Comparison of ENCODE assay signal across 9 cellular contexts in the genomic region with DNA sequence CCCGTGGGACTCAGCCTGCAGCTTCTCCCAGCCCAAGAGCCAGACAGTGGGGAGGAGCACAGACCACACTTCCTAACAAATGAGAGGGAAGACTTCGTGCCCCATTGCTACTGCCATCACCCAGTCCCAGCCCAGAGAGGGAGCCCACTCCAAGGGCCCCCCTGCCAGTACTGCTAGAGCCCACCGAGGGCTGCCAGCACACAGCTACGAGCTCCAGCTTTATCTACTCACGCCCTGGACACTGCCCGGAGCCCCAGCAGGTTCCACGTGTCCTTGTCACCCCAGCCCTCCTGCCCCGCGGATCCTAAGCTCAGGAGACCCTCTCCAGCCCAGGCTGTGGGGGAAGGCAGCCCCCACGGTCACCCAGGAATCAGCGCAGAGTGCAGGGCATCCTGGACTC. TPM values are rescaled to one million over a fixed set of nuclear protein-coding genes. Genes with fewer than 3 reads are reported as not detected.
A peak's percentile ranks its signal among the peaks of the same experiment; 100 is the strongest.
DNase-seq lines count a peak whose midpoint lies in the region; ATAC-seq and TF ChIP-seq lines count a peak whose summit lies in the region.
"Had no signal": no experiment of that assay in that cellular context is flagged by ENCODE, and none has a peak within 500 bp of the region (broad histone marks: within the 10 kb centered on the region; RNA-seq: fewer than 3 reads in every experiment).

No MANE protein-coding gene starts in this region.

- H3K9me3 Mint-ChIP-seq in stimulated activated naive CD8-positive, alpha-beta T cell treated with anti-CD3 and anti-CD28 coated beads, Interleukin-15, Interleukin-2, amounts not matched to agents 100 ng/mL and 50 ng/mL, for 24 hours: no peaks in the 10 kb centered on the region
- no peaks in the 10 kb centered on the region for H3K9me3 Mint-ChIP-seq in activated T-helper 17 cell treated with anti-CD3 and anti-CD28 coated beads, Interleukin-2, amount 50 U/mL, for 72 hours
- no peaks in the 10 kb centered on the region for H3K9me3 Mint-ChIP-seq in mesothelial cell of epicardium

- ATAC-seq in stimulated activated naive CD8-positive, alpha-beta T cell treated with anti-CD3 and anti-CD28 coated beads, Interleukin-15, Interleukin-2, amounts not matched to agents 100 U/mL and 50 U/mL, for 24 hours: no peak
- ATAC-seq in activated T-helper 17 cell treated with anti-CD3 and anti-CD28 coated beads, Interleukin-2, amount 50 U/mL, for 72 hours (replicated peaks): no peak
- ATAC-seq in GM18498 (IDR thresholded peaks at IDR 0.05; ENCODE audit: unreplicated experiment) (no peak), GM21360 (IDR thresholded peaks at IDR 0.05; ENCODE audit: unreplicated experiment) (no peak)

- no peak for TF ChIP-seq CTCF in mesothelial cell of epicardium (IDR thresholded peaks at IDR 0.05; ENCODE audit: unreplicated experiment)

- peaks cover 46% of the 10 kb centered on the region for H3K36me3 Mint-ChIP-seq in stimulated activated naive CD8-positive, alpha-beta T cell treated with anti-CD3 and anti-CD28 coated beads, Interleukin-15, Interleukin-2, amounts not matched to agents 100 ng/mL and 50 ng/mL, for 24 hours (ENCODE audit: low read depth)
- H3K36me3 Mint-ChIP-seq in activated T-helper 17 cell treated with anti-CD3 and anti-CD28 coated beads, Interleukin-2, amount 50 U/mL, for 72 hours (ENCODE audit: low read depth): peaks cover 65% of the 10 kb centered on the region
- H3K36me3 Mint-ChIP-seq in mesothelial cell of epicardium: peaks cover 20% of the 10 kb centered on the region

- H3K4me3 Mint-ChIP-seq in stimulated activated naive CD8-positive, alpha-beta T cell treated with anti-CD3 and anti-CD28 coated beads, Interleukin-15, Interleukin-2, amounts not matched to agents 100 ng/mL and 50 ng/mL, for 24 hours: peak overlapping the region; percentile 85
- peak overlapping the region; percentile 87 for H3K4me3 Mint-ChIP-seq in activated T-helper 17 cell treated with anti-CD3 and anti-CD28 coated beads, Interleukin-2, amount 50 U/mL, for 72 hours
- H3K4me3 Mint-ChIP-seq in mesothelial cell of epicardium: peak overlapping the region; percentile 80

- no peak for DNase-seq in stimulated activated naive CD8-positive, alpha-beta T cell treated with anti-CD3 and anti-CD28 coated beads, Interleukin-15, Interleukin-2, amounts not matched to agents 100 U/mL and 50 U/mL, for 24 hours
- DNase-seq in mesothelial cell of epicardium (ENCODE audit: low spot score in 2 of 2, unreplicated experiment in 2 of 2) (no peak), islet precursor cell (no peak), NCI-H510A treated with DMSO at 0.1 percent for 48 hours (lab: John Stamatoyannopoulos, UW) (no peak)
- DNase-seq: NCI-H1092 treated with DMSO at 0.1 percent for 48 hours had no signal

- peaks cover 8% of the 10 kb centered on the region for H3K27me3 Mint-ChIP-seq in stimulated activated naive CD8-positive, alpha-beta T cell treated with anti-CD3 and anti-CD28 coated beads, Interleukin-15, Interleukin-2, amounts not matched to agents 100 ng/mL and 50 ng/mL, for 24 hours
- H3K27me3 Mint-ChIP-seq in activated T-helper 17 cell treated with anti-CD3 and anti-CD28 coated beads, Interleukin-2, amount 50 U/mL, for 72 hours: no peaks in the 10 kb centered on the region
- H3K27me3 Mint-ChIP-seq in mesothelial cell of epicardium (ENCODE audit: low read depth): peaks cover 7% of the 10 kb centered on the region

- peak overlapping the region; percentile 21 for H3K27ac Mint-ChIP-seq in stimulated activated naive CD8-positive, alpha-beta T cell treated with anti-CD3 and anti-CD28 coated beads, Interleukin-15, Interleukin-2, amounts not matched to agents 100 ng/mL and 50 ng/mL, for 24 hours
- H3K27ac Mint-ChIP-seq in activated T-helper 17 cell treated with anti-CD3 and anti-CD28 coated beads, Interleukin-2, amount 50 U/mL, for 72 hours: peak overlapping the region; percentile 79
- no peak overlapping the region for H3K27ac Mint-ChIP-seq in mesothelial cell of epicardium

- peaks cover 24% of the 10 kb centered on the region for H3K4me1 Mint-ChIP-seq in stimulated activated naive CD8-positive, alpha-beta T cell treated with anti-CD3 and anti-CD28 coated beads, Interleukin-15, Interleukin-2, amounts not matched to agents 100 ng/mL and 50 ng/mL, for 24 hours (ENCODE audit: low read depth)
- H3K4me1 Mint-ChIP-seq in activated T-helper 17 cell treated with anti-CD3 and anti-CD28 coated beads, Interleukin-2, amount 50 U/mL, for 72 hours: peaks cover 18% of the 10 kb centered on the region
- peaks cover 14% of the 10 kb centered on the region for H3K4me1 Mint-ChIP-seq in mesothelial cell of epicardium

RNA-seq across cellular contexts. Expression of gene GOLGA8A, which starts 1.9 kb away (rescaled TPM):
- 100 to 1,000 TPM; 169 to 560 TPM for total RNA-seq in activated T-helper 17 cell treated with anti-CD3 and anti-CD28 coated beads, Interleukin-2, amount 50 U/mL, for 72 hours
- total RNA-seq in mesothelial cell of epicardium: 381 to 396 TPM (median 383 TPM) in 3 replicates
